ENCODE assay signal across 20 cellular contexts in the genomic region with DNA sequence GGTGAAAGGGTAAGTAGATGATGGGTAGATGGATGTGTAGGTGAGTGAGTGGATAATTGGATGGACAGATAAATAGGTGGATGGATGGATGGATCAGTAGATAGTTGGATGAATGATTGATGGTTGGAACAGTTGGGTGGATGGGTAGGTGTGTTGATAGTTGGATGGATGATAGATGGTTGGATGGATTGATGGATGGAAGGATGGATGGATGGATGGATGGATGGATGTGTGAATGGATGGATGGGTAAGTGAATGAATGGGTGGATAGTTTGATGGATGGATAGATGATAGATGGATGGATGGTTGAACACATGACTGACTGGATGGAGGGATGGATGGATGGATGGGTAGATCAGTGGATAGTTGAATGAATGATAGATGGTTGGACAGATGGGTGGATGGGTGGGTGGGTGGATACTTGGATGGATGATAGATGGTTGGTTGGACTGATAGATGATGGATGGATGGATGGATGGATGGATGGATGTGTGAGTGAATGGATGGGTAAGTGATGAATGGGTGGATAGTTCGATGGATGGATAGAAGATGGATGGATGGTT.
"Had no signal": no experiment of that assay in that cellular context is flagged by ENCODE, and none has a peak within 500 bp of the region (broad histone marks: within the 10 kb centered on the region; RNA-seq: fewer than 3 reads in every experiment).

No MANE protein-coding gene starts in this region.

- H3K4me1 Mint-ChIP-seq: natural killer cell; stimulated activated effector memory CD8-positive, alpha-beta T cell treated with anti-CD3 and anti-CD28 coated beads, Interleukin-12 subunit alpha, Interleukin-12 subunit beta, amount 100 ng/mL, for 72 hours had no signal

- H3K36me3 ChIP-seq: gastrocnemius medialis, lower lobe of right lung, prostate gland, right atrium auricular region, sigmoid colon, stomach, tibial artery had no signal

- H3K27ac Mint-ChIP-seq: effector memory CD8-positive, alpha-beta T cell; natural killer cell; stimulated activated effector memory CD8-positive, alpha-beta T cell treated with anti-CD3 and anti-CD28 coated beads, Interleukin-12 subunit alpha, Interleukin-12 subunit beta, amount 100 ng/mL, for 72 hours; type B pancreatic cell had no signal

- H3K4me3 ChIP-seq: gastrocnemius medialis, lower lobe of right lung, prostate gland, right atrium auricular region, sigmoid colon, stomach, tibial artery had no signal

- H3K4me3 Mint-ChIP-seq: effector memory CD8-positive, alpha-beta T cell; natural killer cell; stimulated activated effector memory CD8-positive, alpha-beta T cell treated with anti-CD3 and anti-CD28 coated beads, Interleukin-12 subunit alpha, Interleukin-12 subunit beta, amount 100 ng/mL, for 72 hours; type B pancreatic cell had no signal

- DNase-seq: cortex of kidney; effector memory CD8-positive, alpha-beta T cell; foreskin fibroblast; gastrocnemius medialis; head of caudate nucleus; natural killer cell; nucleus accumbens; sigmoid colon; stimulated activated CD4-positive, alpha-beta T cell treated with anti-CD3 and anti-CD28 coated beads, Interleukin-2, amount 100 ng/mL, for 24 hours; stimulated activated CD4-positive, alpha-beta T cell treated with anti-CD3 and anti-CD28 coated beads, Interleukin-4, amount 100 ng/mL, for 24 hours; stimulated activated naive CD4-positive, alpha-beta T cell treated with Interleukin-2 at 50 U/mL for 16 hours; stomach had no signal

- H3K9me3 ChIP-seq: gastrocnemius medialis, lower lobe of right lung, prostate gland, right atrium auricular region, sigmoid colon, stomach, tibial artery had no signal

- H3K4me1 ChIP-seq: prostate gland, sigmoid colon, tibial artery had no signal

- H3K27me3 ChIP-seq: right atrium auricular region had no signal

- H3K27ac ChIP-seq: gastrocnemius medialis, lower lobe of right lung, prostate gland, right atrium auricular region, sigmoid colon, stomach, tibial artery had no signal

- FAIRE-seq: endometrium, keratinocyte had no signal

- H3K36me3 Mint-ChIP-seq: natural killer cell; stimulated activated effector memory CD8-positive, alpha-beta T cell treated with anti-CD3 and anti-CD28 coated beads, Interleukin-12 subunit alpha, Interleukin-12 subunit beta, amount 100 ng/mL, for 72 hours; type B pancreatic cell had no signal
